ENCODE assay signal across 25 cellular contexts in genomic region chr11:50170115-50170514, GRCh38.
"Had no signal": no experiment of that assay in that cellular context is flagged by ENCODE, and none has a peak within 500 bp of the region (broad histone marks: within the 10 kb centered on the region; RNA-seq: fewer than 3 reads in every experiment).

No MANE protein-coding gene starts in this region.

- ATAC-seq: natural killer cell treated with Interleukin-12 subunit alpha and Interleukin-12 subunit beta and Interleukin-15 and Interleukin-18, amount 100 ng/mL, for 72 hours; pancreas; stimulated activated effector memory CD8-positive, alpha-beta T cell treated with anti-CD3 and anti-CD28 coated beads, Interleukin-12 subunit alpha, Interleukin-12 subunit beta, amount 100 ng/mL, for 72 hours; stimulated activated naive B cell treated with anti-CD40 and anti-IgM and Interleukin-4, amounts not matched to agents 10 μg/mL and 1 μg/mL and 100 μg/mL, for 72 hours had no signal

- H3K27ac ChIP-seq: neutrophil, pancreas, prostate gland, right atrium auricular region, right lobe of liver, sigmoid colon, stomach, thoracic aorta, thyroid gland, tibial nerve, upper lobe of left lung, vagina had no signal

- H3K36me3 ChIP-seq: neutrophil, pancreas, prostate gland, right atrium auricular region, right lobe of liver, sigmoid colon, stomach, thoracic aorta, thyroid gland, tibial nerve, upper lobe of left lung, vagina had no signal

- DNase-seq: nephron progenitor cell; nucleus accumbens; retina; right lobe of liver; sigmoid colon; small intestine; stimulated activated CD4-positive, alpha-beta T cell treated with anti-CD3 and anti-CD28 coated beads, Interleukin-15, amount 100 ng/mL, for 24 hours; stimulated activated CD4-positive, alpha-beta T cell treated with anti-CD3 and anti-CD28 coated beads, Interleukin-2, amount 100 ng/mL, for 24 hours; stimulated activated CD4-positive, alpha-beta T cell treated with anti-CD3 and anti-CD28 coated beads, Interleukin-2, amount 100 ng/mL, for 48 hours; stimulated activated CD4-positive, alpha-beta T cell treated with anti-CD3 and anti-CD28 coated beads, Interleukin-4, amount 100 ng/mL, for 24 hours; stimulated activated naive B cell treated with anti-CD40 and anti-IgM and Interleukin-4, amounts not matched to agents 10 μg/mL and 1 μg/mL and 100 μg/mL, for 72 hours; stimulated activated naive CD4-positive, alpha-beta T cell treated with Interleukin-2 at 50 U/mL for 16 hours; stomach; thyroid gland; trophoblast cell had no signal

- H3K9me3 ChIP-seq: neutrophil, pancreas, prostate gland, right atrium auricular region, right lobe of liver, thoracic aorta, thyroid gland, vagina had no signal

- H3K27me3 ChIP-seq: neutrophil, pancreas, right atrium auricular region, right lobe of liver, sigmoid colon, stomach, thyroid gland, tibial nerve, upper lobe of left lung, vagina had no signal

- H3K4me3 ChIP-seq: pancreas, prostate gland, right atrium auricular region, right lobe of liver, sigmoid colon, stomach, thoracic aorta, thyroid gland, tibial nerve, upper lobe of left lung, vagina had no signal

- H3K4me1 ChIP-seq: pancreas, prostate gland, right atrium auricular region, right lobe of liver, sigmoid colon, stomach, thyroid gland, tibial nerve, upper lobe of left lung, vagina had no signal
